Comparison of ENCODE assay signal across 19 cellular contexts in genomic region chrX:136262812-136263315, GRCh38. TPM values are rescaled to one million over a fixed set of nuclear protein-coding genes. Genes with fewer than 3 reads are reported as not detected.
"Had no signal": no experiment of that assay in that cellular context is flagged by ENCODE, and none has a peak within 500 bp of the region (broad histone marks: within the 10 kb centered on the region; RNA-seq: fewer than 3 reads in every experiment).

No MANE protein-coding gene starts in this region.

- H3K36me3 Mint-ChIP-seq: naive B cell, T-cell had no signal

- H3K27ac ChIP-seq: body of pancreas, colonic mucosa, parathyroid adenoma, spleen, vagina, VCaP had no signal

- H3K9me3 Mint-ChIP-seq: activated naive CD4-positive, alpha-beta T cell treated with anti-CD3 and anti-CD28 coated beads for 36 hours; activated T-helper 2 cell treated with anti-CD3 and anti-CD28 coated beads, Interferon-gamma antibody, Interleukin-2, Interleukin-4, amounts not matched to agents 10 μg/mL and 5 μg/mL and 100 μg/mL, durations not matched to agents 14 hours and 24 hours and 36 hours; naive B cell; T-cell had no signal

- H2AFZ ChIP-seq: parathyroid adenoma had no signal

- H3K4me3 Mint-ChIP-seq: activated naive CD4-positive, alpha-beta T cell treated with anti-CD3 and anti-CD28 coated beads for 36 hours; naive B cell; T-cell had no signal

- H3K4me3 ChIP-seq: body of pancreas, colonic mucosa, sigmoid colon, spleen, tibial nerve, vagina had no signal

- H3K79me2 ChIP-seq: parathyroid adenoma had no signal

- ATAC-seq: body of pancreas, left lobe of liver, T-cell had no signal

- FAIRE-seq: endometrium, keratinocyte had no signal

- H3K27ac Mint-ChIP-seq: activated naive CD4-positive, alpha-beta T cell treated with anti-CD3 and anti-CD28 coated beads for 36 hours; activated T-helper 2 cell treated with anti-CD3 and anti-CD28 coated beads, Interferon-gamma antibody, Interleukin-2, Interleukin-4, amounts not matched to agents 10 μg/mL and 5 μg/mL and 100 μg/mL, durations not matched to agents 14 hours and 24 hours and 36 hours; T-cell had no signal

- H3K27me3 ChIP-seq: body of pancreas, colonic mucosa, sigmoid colon, spleen, tibial nerve, vagina had no signal

- H3K9ac ChIP-seq: parathyroid adenoma had no signal

- DNase-seq: activated CD8-positive, alpha-beta memory T cell treated with anti-CD3 and anti-CD28 coated beads for 24 hours; activated naive CD4-positive, alpha-beta T cell treated with anti-CD3 and anti-CD28 coated beads for 36 hours; body of pancreas; caudate nucleus; colonic mucosa; mammary epithelial cell; naive B cell; sigmoid colon; spleen; T-cell had no signal

- H3K4me1 ChIP-seq: body of pancreas, colonic mucosa, parathyroid adenoma, sigmoid colon, vagina had no signal

- H3K27me3 Mint-ChIP-seq: naive B cell had no signal

- H3K36me3 ChIP-seq: colonic mucosa, sigmoid colon, spleen, tibial nerve, vagina had no signal

- H3K9me3 ChIP-seq: body of pancreas, colonic mucosa, sigmoid colon, spleen, tibial nerve, vagina had no signal

RNA-seq across cellular contexts. Expression of gene ADGRG4, which starts 37.9 kb away (rescaled TPM):
- total RNA-seq: activated naive CD4-positive, alpha-beta T cell treated with anti-CD3 and anti-CD28 coated beads for 36 hours; activated T-helper 2 cell treated with anti-CD3 and anti-CD28 coated beads, Interferon-gamma antibody, Interleukin-2, Interleukin-4, amounts not matched to agents 10 μg/mL and 5 μg/mL and 100 μg/mL, durations not matched to agents 14 hours and 24 hours and 36 hours; body of pancreas; mononuclear cell; T-cell had no signal
- polyA plus RNA-seq: keratinocyte, mammary epithelial cell, sigmoid colon had no signal
